Comparison of ENCODE assay signal across 1 cellular context in the genomic region with DNA sequence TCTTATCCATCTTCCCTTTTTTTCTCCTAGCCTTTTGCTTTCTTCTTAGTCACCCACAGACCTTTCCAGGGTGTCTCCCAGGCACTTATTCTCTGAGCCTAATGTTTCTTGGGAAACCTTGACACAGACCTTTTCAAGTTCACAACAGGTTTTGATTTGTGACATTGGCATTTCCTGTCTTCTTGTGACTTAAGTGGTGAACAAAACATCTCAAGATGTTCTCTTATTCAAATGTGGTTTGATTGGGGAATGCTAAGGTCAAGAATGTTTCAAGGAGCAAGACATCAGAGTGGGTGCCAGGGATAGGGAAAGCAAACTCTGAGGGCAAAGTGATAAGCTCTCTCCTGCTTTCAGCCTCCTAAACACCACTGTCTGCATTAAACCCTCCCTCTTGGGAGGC.
TF ChIP-seq lines count a peak whose summit lies in the region.

No MANE protein-coding gene starts in this region.

TF ChIP-seq in WTC11, 78 proteins besides CTCF, POLR2A, EP300 and RAD21 (continued from another document):
- TF ChIP-seq, protein P1, sequence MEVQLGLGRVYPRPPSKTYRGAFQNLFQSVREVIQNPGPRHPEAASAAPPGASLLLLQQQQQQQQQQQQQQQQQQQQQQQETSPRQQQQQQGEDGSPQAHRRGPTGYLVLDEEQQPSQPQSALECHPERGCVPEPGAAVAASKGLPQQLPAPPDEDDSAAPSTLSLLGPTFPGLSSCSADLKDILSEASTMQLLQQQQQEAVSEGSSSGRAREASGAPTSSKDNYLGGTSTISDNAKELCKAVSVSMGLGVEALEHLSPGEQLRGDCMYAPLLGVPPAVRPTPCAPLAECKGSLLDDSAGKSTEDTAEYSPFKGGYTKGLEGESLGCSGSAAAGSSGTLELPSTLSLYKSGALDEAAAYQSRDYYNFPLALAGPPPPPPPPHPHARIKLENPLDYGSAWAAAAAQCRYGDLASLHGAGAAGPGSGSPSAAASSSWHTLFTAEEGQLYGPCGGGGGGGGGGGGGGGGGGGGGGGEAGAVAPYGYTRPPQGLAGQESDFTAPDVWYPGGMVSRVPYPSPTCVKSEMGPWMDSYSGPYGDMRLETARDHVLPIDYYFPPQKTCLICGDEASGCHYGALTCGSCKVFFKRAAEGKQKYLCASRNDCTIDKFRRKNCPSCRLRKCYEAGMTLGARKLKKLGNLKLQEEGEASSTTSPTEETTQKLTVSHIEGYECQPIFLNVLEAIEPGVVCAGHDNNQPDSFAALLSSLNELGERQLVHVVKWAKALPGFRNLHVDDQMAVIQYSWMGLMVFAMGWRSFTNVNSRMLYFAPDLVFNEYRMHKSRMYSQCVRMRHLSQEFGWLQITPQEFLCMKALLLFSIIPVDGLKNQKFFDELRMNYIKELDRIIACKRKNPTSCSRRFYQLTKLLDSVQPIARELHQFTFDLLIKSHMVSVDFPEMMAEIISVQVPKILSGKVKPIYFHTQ (CRISPR knock-in tag; IDR thresholded peaks at IDR 0.05), result no peak
- TF ChIP-seq HMGA2 (CRISPR knock-in tag; IDR thresholded peaks at IDR 0.05) (no peak), SMAD4 (CRISPR knock-in tag; IDR thresholded peaks at IDR 0.05) (no peak), RELA (CRISPR knock-in tag; IDR thresholded peaks at IDR 0.05; ENCODE audit: borderline replicate concordance) (no peak), ZNF396 (CRISPR knock-in tag; IDR thresholded peaks at IDR 0.05; ENCODE audit: borderline replicate concordance) (no peak), ZNF121 (CRISPR knock-in tag; IDR thresholded peaks at IDR 0.05) (no peak), ZBTB21 (CRISPR knock-in tag; IDR thresholded peaks at IDR 0.05; ENCODE audit: borderline replicate concordance) (no peak)
- TF ChIP-seq, protein P2, sequence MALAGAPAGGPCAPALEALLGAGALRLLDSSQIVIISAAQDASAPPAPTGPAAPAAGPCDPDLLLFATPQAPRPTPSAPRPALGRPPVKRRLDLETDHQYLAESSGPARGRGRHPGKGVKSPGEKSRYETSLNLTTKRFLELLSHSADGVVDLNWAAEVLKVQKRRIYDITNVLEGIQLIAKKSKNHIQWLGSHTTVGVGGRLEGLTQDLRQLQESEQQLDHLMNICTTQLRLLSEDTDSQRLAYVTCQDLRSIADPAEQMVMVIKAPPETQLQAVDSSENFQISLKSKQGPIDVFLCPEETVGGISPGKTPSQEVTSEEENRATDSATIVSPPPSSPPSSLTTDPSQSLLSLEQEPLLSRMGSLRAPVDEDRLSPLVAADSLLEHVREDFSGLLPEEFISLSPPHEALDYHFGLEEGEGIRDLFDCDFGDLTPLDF (CRISPR knock-in tag; IDR thresholded peaks at IDR 0.05), result no peak
- TF ChIP-seq, protein P3, sequence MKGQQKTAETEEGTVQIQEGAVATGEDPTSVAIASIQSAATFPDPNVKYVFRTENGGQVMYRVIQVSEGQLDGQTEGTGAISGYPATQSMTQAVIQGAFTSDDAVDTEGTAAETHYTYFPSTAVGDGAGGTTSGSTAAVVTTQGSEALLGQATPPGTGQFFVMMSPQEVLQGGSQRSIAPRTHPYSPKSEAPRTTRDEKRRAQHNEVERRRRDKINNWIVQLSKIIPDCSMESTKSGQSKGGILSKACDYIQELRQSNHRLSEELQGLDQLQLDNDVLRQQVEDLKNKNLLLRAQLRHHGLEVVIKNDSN (CRISPR knock-in tag; IDR thresholded peaks at IDR 0.05), result no peak
- TF ChIP-seq, protein P4, sequence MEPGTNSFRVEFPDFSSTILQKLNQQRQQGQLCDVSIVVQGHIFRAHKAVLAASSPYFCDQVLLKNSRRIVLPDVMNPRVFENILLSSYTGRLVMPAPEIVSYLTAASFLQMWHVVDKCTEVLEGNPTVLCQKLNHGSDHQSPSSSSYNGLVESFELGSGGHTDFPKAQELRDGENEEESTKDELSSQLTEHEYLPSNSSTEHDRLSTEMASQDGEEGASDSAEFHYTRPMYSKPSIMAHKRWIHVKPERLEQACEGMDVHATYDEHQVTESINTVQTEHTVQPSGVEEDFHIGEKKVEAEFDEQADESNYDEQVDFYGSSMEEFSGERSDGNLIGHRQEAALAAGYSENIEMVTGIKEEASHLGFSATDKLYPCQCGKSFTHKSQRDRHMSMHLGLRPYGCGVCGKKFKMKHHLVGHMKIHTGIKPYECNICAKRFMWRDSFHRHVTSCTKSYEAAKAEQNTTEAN (CRISPR knock-in tag; IDR thresholded peaks at IDR 0.05), result no peak
